19 cellular contexts compared by ENCODE assay signal in the genomic region with DNA sequence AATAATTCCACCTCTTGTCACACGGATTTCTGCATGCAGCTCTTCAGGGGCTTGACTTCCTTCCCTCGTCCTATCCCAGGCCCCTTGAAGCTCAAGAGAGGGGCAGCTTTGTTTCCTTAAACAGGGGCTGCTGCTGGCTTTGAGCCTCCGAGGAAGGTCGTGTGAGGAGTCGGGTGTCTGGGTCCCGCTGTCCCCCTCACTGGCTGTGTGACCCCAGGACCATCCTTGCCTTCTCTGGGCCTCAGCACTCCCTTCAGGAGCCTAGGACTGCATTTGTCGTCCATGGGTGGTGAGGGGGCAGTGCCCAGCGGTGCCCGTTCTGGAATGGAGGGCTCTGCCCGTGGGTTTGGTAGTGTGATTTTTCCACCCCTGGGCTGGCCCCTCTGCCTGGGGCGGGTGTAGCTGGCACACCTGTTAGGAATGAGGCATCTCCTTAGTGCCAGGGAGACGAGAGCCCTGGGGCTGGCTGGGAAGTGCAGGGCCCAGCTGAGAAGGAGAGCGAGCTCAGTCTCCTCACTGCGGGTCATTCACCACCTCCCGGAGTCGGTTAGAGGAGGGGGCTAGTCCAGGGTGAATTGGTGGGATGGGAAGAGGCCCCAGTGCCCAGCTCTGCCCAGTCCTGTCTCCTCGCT.
DNase-seq lines count a peak whose midpoint lies in the region; ATAC-seq and TF ChIP-seq lines count a peak whose summit lies in the region.
"Had no signal": no experiment of that assay in that cellular context is flagged by ENCODE, and none has a peak within 500 bp of the region (broad histone marks: within the 10 kb centered on the region; RNA-seq: fewer than 3 reads in every experiment).

No MANE protein-coding gene starts in this region.

- H3K79me2 ChIP-seq in osteoblast (ENCODE audit: insufficient read depth, low read length): no peaks in the 10 kb centered on the region

- H3K4me1 ChIP-seq in A673 (ENCODE audit: insufficient read depth, low read length, poor library complexity, severe bottlenecking) (peaks cover 36% of the 10 kb centered on the region), HUES6 (ENCODE audit: control insufficient read depth, insufficient read depth, low read length) (peaks cover 30% of the 10 kb centered on the region), osteoblast (ENCODE audit: insufficient read depth, low read length) (peaks cover 8% of the 10 kb centered on the region)
- H3K4me1 ChIP-seq: adrenal gland had no signal

- peak overlapping the region; percentile 36 for H3K4me3 Mint-ChIP-seq in glutamatergic neuron (ENCODE audit: unreplicated experiment)
- no peak overlapping the region for H3K4me3 Mint-ChIP-seq in activated naive CD8-positive, alpha-beta T cell treated with anti-CD3 and anti-CD28 coated beads for 36 hours
- H3K4me3 Mint-ChIP-seq: activated CD8-positive, alpha-beta T cell treated with anti-CD3 and anti-CD28 coated beads for 36 hours; CD4-positive, alpha-beta T cell; dendritic cell treated with granulocyte-macrophage colony-stimulating factor and Interleukin-4, amounts not matched to agents 40 ng/mL and 50 ng/mL, for 4 days had no signal

- intact Hi-C loops in A673 (cut with micrococcal nuclease; ENCODE audit: unreplicated experiment) (no loop called here), head of caudate nucleus (cut with DNase I) (loop anchor here (5.0 kb wide), 1 partner anchor 134 kb away; no protein-coding TSS in a partner anchor)

- no peak overlapping the region for H3K4me2 ChIP-seq in osteoblast (ENCODE audit: insufficient read depth, low read length)

- no peak overlapping the region for H3K4me3 ChIP-seq in A673 (ENCODE audit: low read depth, low read length, poor library complexity, severe bottlenecking)
- H3K4me3 ChIP-seq in HUES6 (ENCODE audit: low read depth, low read length): no peak overlapping the region
- no peak overlapping the region for H3K4me3 ChIP-seq in osteoblast (ENCODE audit: insufficient read depth, low read length)
- H3K4me3 ChIP-seq: adrenal gland, upper lobe of right lung had no signal

- no peaks in the 10 kb centered on the region for H3K36me3 Mint-ChIP-seq in glutamatergic neuron (ENCODE audit: unreplicated experiment)
- H3K36me3 Mint-ChIP-seq in activated naive CD8-positive, alpha-beta T cell treated with anti-CD3 and anti-CD28 coated beads for 36 hours: no peaks in the 10 kb centered on the region

- DNase-seq in A673 (ENCODE audit: low spot score) (no peak), glutamatergic neuron (no peak), osteoblast (ENCODE audit: insufficient read length, low spot score, missing footprints) (peak; percentile 83), head of caudate nucleus (no peak), omental fat pad (ENCODE audit: low spot score) (no peak)
- no peak for DNase-seq in activated naive CD8-positive, alpha-beta T cell treated with anti-CD3 and anti-CD28 coated beads for 36 hours
- DNase-seq: activated CD8-positive, alpha-beta T cell treated with anti-CD3 and anti-CD28 coated beads for 36 hours; activated gamma-delta T cell treated with Interleukin-2 at 50 U/mL for 16 hours; CD4-positive, alpha-beta T cell; Karpas-422; NCI-H526 treated with DMSO at 0.1 percent for 48 hours; nucleus accumbens; stimulated activated CD4-positive, alpha-beta T cell treated with anti-CD3 and anti-CD28 coated beads, Interleukin-15, amount 100 ng/mL, for 24 hours; T-helper 9 cell; upper lobe of right lung had no signal

- no peak overlapping the region for H3K27ac Mint-ChIP-seq in glutamatergic neuron (ENCODE audit: unreplicated experiment)
- H3K27ac Mint-ChIP-seq in activated naive CD8-positive, alpha-beta T cell treated with anti-CD3 and anti-CD28 coated beads for 36 hours: no peak overlapping the region
- H3K27ac Mint-ChIP-seq: activated CD8-positive, alpha-beta T cell treated with anti-CD3 and anti-CD28 coated beads for 36 hours; CD4-positive, alpha-beta T cell; dendritic cell treated with granulocyte-macrophage colony-stimulating factor and Interleukin-4, amounts not matched to agents 40 ng/mL and 50 ng/mL, for 4 days had no signal

- peaks cover 22% of the 10 kb centered on the region for H4K20me1 ChIP-seq in osteoblast (ENCODE audit: insufficient read depth, low read length)

- no peaks in the 10 kb centered on the region for H3K36me3 ChIP-seq in A673 (ENCODE audit: insufficient read depth, low read length, poor library complexity, severe bottlenecking)
- H3K36me3 ChIP-seq in HUES6 (ENCODE audit: control insufficient read depth, insufficient read depth, low read length): no peaks in the 10 kb centered on the region
- no peaks in the 10 kb centered on the region for H3K36me3 ChIP-seq in osteoblast (ENCODE audit: insufficient read depth, low read length)
- H3K36me3 ChIP-seq: adrenal gland, upper lobe of right lung had no signal

- H3K27ac ChIP-seq in A673 (ENCODE audit: low read depth, low read length, poor library complexity, severe bottlenecking) (peak overlapping the region; percentile 84), HUES6 (ENCODE audit: low read depth, low read length) (no peak overlapping the region; the same call in 1 of the 2 replicates), osteoblast (ENCODE audit: low read depth, low read length) (no peak overlapping the region)
- H3K27ac ChIP-seq: adrenal gland had no signal

- no peak for TF ChIP-seq CTCF in A673 (conservative IDR thresholded peaks at IDR 0.05; ENCODE audit: low read depth, low read length)
- TF ChIP-seq CTCF in glutamatergic neuron (IDR thresholded peaks at IDR 0.05; ENCODE audit: partially characterized antibody, unreplicated experiment): no peak
- TF ChIP-seq CTCF in osteoblast (IDR thresholded peaks at IDR 0.05; ENCODE audit: extremely low read depth, low read depth, low read length): no peak
- no peak for TF ChIP-seq CTCF in omental fat pad (IDR thresholded peaks at IDR 0.05)

- CTCF ChIA-PET in A673 (lab: Charles Lee): interaction anchor here (1.0 to 2.9 kb wide), 2 partner anchors 30 to 138 kb away, joined by 3 to 14 read pairs; no protein-coding TSS in a partner anchor

- no TSS peak for BruUV-seq in A673 (replicated peaks; lab: Mats Ljungman, UMichigan)

- H3K4me1 Mint-ChIP-seq in glutamatergic neuron (ENCODE audit: low read depth, unreplicated experiment): peaks cover 35% of the 10 kb centered on the region
- H3K4me1 Mint-ChIP-seq in activated naive CD8-positive, alpha-beta T cell treated with anti-CD3 and anti-CD28 coated beads for 36 hours: no peaks in the 10 kb centered on the region

- no peak overlapping the region for H2AFZ ChIP-seq in osteoblast (ENCODE audit: low read length)

- POLR2A ChIA-PET in A673 (lab: Charles Lee; ENCODE audit: low non-redundant PET): no interaction called here

- peak overlapping the region; percentile 31 for H3K9ac ChIP-seq in HUES6 (ENCODE audit: low read length)

- peaks cover 3% of the 10 kb centered on the region for H3K27me3 Mint-ChIP-seq in glutamatergic neuron (ENCODE audit: unreplicated experiment)
- peaks cover 28% of the 10 kb centered on the region for H3K27me3 Mint-ChIP-seq in activated naive CD8-positive, alpha-beta T cell treated with anti-CD3 and anti-CD28 coated beads for 36 hours

- H3K9me3 ChIP-seq in A673 (ENCODE audit: low read depth, low read length, poor library complexity, severe bottlenecking): no peaks in the 10 kb centered on the region
- H3K9me3 ChIP-seq in HUES6 (ENCODE audit: control insufficient read depth, insufficient read depth, low read depth, low read length): no peaks in the 10 kb centered on the region
- no peaks in the 10 kb centered on the region for H3K9me3 ChIP-seq in osteoblast (ENCODE audit: low read depth, low read length)
- H3K9me3 ChIP-seq: adrenal gland, upper lobe of right lung had no signal

- ATAC-seq in GM19463 (IDR thresholded peaks at IDR 0.05; ENCODE audit: unreplicated experiment) (no peak), omental fat pad (ENCODE audit: low FRiP score) (no peak)
- ATAC-seq: activated CD8-positive, alpha-beta T cell treated with anti-CD3 and anti-CD28 coated beads for 36 hours; upper lobe of right lung had no signal

- H3K9me3 Mint-ChIP-seq in glutamatergic neuron (ENCODE audit: unreplicated experiment): peaks cover 2% of the 10 kb centered on the region
- no peaks in the 10 kb centered on the region for H3K9me3 Mint-ChIP-seq in activated naive CD8-positive, alpha-beta T cell treated with anti-CD3 and anti-CD28 coated beads for 36 hours
- H3K9me3 Mint-ChIP-seq: activated CD8-positive, alpha-beta T cell treated with anti-CD3 and anti-CD28 coated beads for 36 hours; CD4-positive, alpha-beta T cell; dendritic cell treated with granulocyte-macrophage colony-stimulating factor and Interleukin-4, amounts not matched to agents 40 ng/mL and 50 ng/mL, for 4 days had no signal

- H3K27me3 ChIP-seq in A673 (replicated peaks; ENCODE audit: insufficient read depth, low read depth, low read length, poor library complexity): no peaks in the 10 kb centered on the region
- no peaks in the 10 kb centered on the region for H3K27me3 ChIP-seq in HUES6 (ENCODE audit: control insufficient read depth, insufficient read depth, low read length)
- no peaks in the 10 kb centered on the region for H3K27me3 ChIP-seq in osteoblast (ENCODE audit: insufficient read depth, low read length)
- H3K27me3 ChIP-seq: adrenal gland, upper lobe of right lung had no signal
